ENCODE assay signal across 22 cellular contexts in genomic region chr2:118980022-118980421, GRCh38. TPM values are rescaled to one million over a fixed set of nuclear protein-coding genes. Genes with fewer than 3 reads are reported as not detected.
DNase-seq lines count a peak whose midpoint lies in the region; ATAC-seq and TF ChIP-seq lines count a peak whose summit lies in the region.
"Had no signal": no experiment of that assay in that cellular context is flagged by ENCODE, and none has a peak within 500 bp of the region (broad histone marks: within the 10 kb centered on the region; RNA-seq: fewer than 3 reads in every experiment).

No MANE protein-coding gene starts in this region.

- H3K4me3 ChIP-seq in breast epithelium (no peak overlapping the region), esophagus muscularis mucosa (no peak overlapping the region)
- H3K4me3 ChIP-seq: A549; BLaER1 treated with 17β-estradiol and CSF1 and Interleukin-3, amounts not matched to agents 10 nM and 100 nM; HAP-1 had no signal

- no peak overlapping the region for H3K4me3 Mint-ChIP-seq in MCF 10A (ENCODE audit: unreplicated experiment)
- H3K4me3 Mint-ChIP-seq in type B pancreatic cell, result no peak overlapping the region
- H3K4me3 Mint-ChIP-seq: CD4-positive, alpha-beta T cell; CD8-positive, alpha-beta memory T cell; HFFc6 had no signal

- TF ChIP-seq POLR2A in breast epithelium (IDR thresholded peaks at IDR 0.05) (no peak), esophagus muscularis mucosa (IDR thresholded peaks at IDR 0.05; ENCODE audit: low read depth) (no peak)

- peak overlapping the region; percentile 72 for H3K27ac Mint-ChIP-seq in MCF 10A (ENCODE audit: low read depth, unreplicated experiment)
- H3K27ac Mint-ChIP-seq in type B pancreatic cell, result no peak overlapping the region
- H3K27ac Mint-ChIP-seq: CD4-positive, alpha-beta T cell; CD8-positive, alpha-beta memory T cell; HFFc6 had no signal

- no peak for TF ChIP-seq EP300 in esophagus muscularis mucosa (IDR thresholded peaks at IDR 0.05)

- no peak for DNase-seq in MCF 10A (ENCODE audit: unreplicated experiment)
- no peak for DNase-seq in breast epithelium (ENCODE audit: low spot score in 2 of 2)
- DNase-seq in esophagus muscularis mucosa (ENCODE audit: extremely low spot score), result peak; percentile 50
- peak; percentile 27 for DNase-seq in type B pancreatic cell (ENCODE audit: extremely low spot score, unreplicated experiment)
- no peak for DNase-seq in NCI-H1930 (lab: John Stamatoyannopoulos, UW)
- DNase-seq: 8988T; ACHN; AML-193; BE2C; CD4-positive, alpha-beta T cell; CD8-positive, alpha-beta memory T cell; DMS53; DMS79 treated with DMSO at 0.1 percent for 48 hours; GF-D8; GOT3; HFFc6 had no signal

- no peaks in the 10 kb centered on the region for H3K9me3 Mint-ChIP-seq in MCF 10A (ENCODE audit: unreplicated experiment)
- H3K9me3 Mint-ChIP-seq in type B pancreatic cell, result no peaks in the 10 kb centered on the region
- H3K9me3 Mint-ChIP-seq: CD4-positive, alpha-beta T cell had no signal

- H3K4me1 ChIP-seq in breast epithelium (no peaks in the 10 kb centered on the region), esophagus muscularis mucosa (no peaks in the 10 kb centered on the region)
- H3K4me1 ChIP-seq: A549, BE2C, HAP-1 had no signal

- BruUV-seq in MCF 10A (replicated peaks; lab: Mats Ljungman, UMichigan), result no TSS peak

- WGBS in esophagus muscularis mucosa, result 71% methylated on average over 4 of the region's 4 CpGs

- intact Hi-C loops in MCF 10A (cut with micrococcal nuclease) (no loop called here), breast epithelium (cut with DNase I; ENCODE audit: low total_unique reads) (no loop called here), esophagus muscularis mucosa (cut with DNase I) (no loop called here)

- no peaks in the 10 kb centered on the region for H3K4me1 Mint-ChIP-seq in MCF 10A (ENCODE audit: insufficient read depth, unreplicated experiment)
- H3K4me1 Mint-ChIP-seq in type B pancreatic cell (ENCODE audit: unreplicated experiment), result no peaks in the 10 kb centered on the region
- H3K4me1 Mint-ChIP-seq: CD8-positive, alpha-beta memory T cell had no signal

- H3K36me3 ChIP-seq in breast epithelium, result no peaks in the 10 kb centered on the region
- H3K36me3 ChIP-seq in esophagus muscularis mucosa, result no peaks in the 10 kb centered on the region
- H3K36me3 ChIP-seq: BE2C, HAP-1 had no signal

- no peak for ATAC-seq in GM21723 (IDR thresholded peaks at IDR 0.05; ENCODE audit: unreplicated experiment)
- ATAC-seq: A549 had no signal

- H3K36me3 Mint-ChIP-seq in MCF 10A (ENCODE audit: insufficient read depth, unreplicated experiment) (no peaks in the 10 kb centered on the region), type B pancreatic cell (no peaks in the 10 kb centered on the region)

- peaks cover 14% of the 10 kb centered on the region for H3K27me3 Mint-ChIP-seq in MCF 10A (ENCODE audit: insufficient read depth, unreplicated experiment)
- H3K27me3 Mint-ChIP-seq in type B pancreatic cell, result peaks cover 38% of the 10 kb centered on the region

- no peak overlapping the region for H3K27ac ChIP-seq in breast epithelium
- H3K27ac ChIP-seq in esophagus muscularis mucosa (replicated peaks in 1 of 4), result no peak overlapping the region
- H3K27ac ChIP-seq: A549; BLaER1 treated with 17β-estradiol and CSF1 and Interleukin-3, amounts not matched to agents 10 nM and 100 nM had no signal

- CTCF ChIA-PET in MCF 10A (lab: Yijun Ruan, JAX), result no interaction called here

- TF ChIP-seq CTCF in MCF 10A (IDR thresholded peaks at IDR 0.05; ENCODE audit: unreplicated experiment) (no peak), breast epithelium (IDR thresholded peaks at IDR 0.05) (no peak), esophagus muscularis mucosa (IDR thresholded peaks at IDR 0.05) (no peak), type B pancreatic cell (conservative IDR thresholded peaks at IDR 0.05) (no peak)

- H3K9me3 ChIP-seq in breast epithelium (peaks cover 0 to 10% of the 10 kb centered on the region in 2 donors), esophagus muscularis mucosa (peaks cover 0 to 10% (median 0%) of the 10 kb centered on the region in 4 donors)
- H3K9me3 ChIP-seq: BE2C, HAP-1 had no signal

- POLR2A ChIA-PET in MCF 10A (lab: Yijun Ruan, JAX), result interaction anchor here (1.0 kb wide), 1 partner anchor 9 kb away, joined by 6 read pairs; no protein-coding TSS in a partner anchor

- H3K27me3 ChIP-seq in breast epithelium (no peaks in the 10 kb centered on the region), esophagus muscularis mucosa (peaks cover 0 to 19% (median 0%) of the 10 kb centered on the region in 4 donors)
- H3K27me3 ChIP-seq: BE2C; BLaER1 treated with 17β-estradiol and CSF1 and Interleukin-3, amounts not matched to agents 10 nM and 100 nM had no signal

RNA-seq across cellular contexts. Expression of gene MARCO, which starts 38.0 kb away (rescaled TPM):
- total RNA-seq in MCF 10A (2022) (1.5 and 2.4 TPM in 2 replicates), breast epithelium (10 to 100 TPM in 1 of 3 donors, 1 to 10 TPM in 2; 6.6 to 58.6 (median 6.9) TPM), esophagus muscularis mucosa (10 to 100 TPM in 2 of 4 donors, 1 to 10 TPM in 2; 7.3 to 19.8 (median 12.9) TPM), type B pancreatic cell (ENCODE audit: low replicate concordance) (1.1 and 1.6 TPM in 2 replicates)
- total RNA-seq: CD8-positive, alpha-beta memory T cell; Daoy; G401; HFFc6 had no signal

Comparison
In these comparisons a context has a peak if more than half of its experiments do, and no peak if none do; other contexts are left out.
1. DNase-seq: peak in esophagus muscularis mucosa (single experiment) and type B pancreatic cell (single experiment); none in MCF 10A (single experiment), breast epithelium (0 of 2) and NCI-H1930 (0 of 2).